In the genomic region with DNA sequence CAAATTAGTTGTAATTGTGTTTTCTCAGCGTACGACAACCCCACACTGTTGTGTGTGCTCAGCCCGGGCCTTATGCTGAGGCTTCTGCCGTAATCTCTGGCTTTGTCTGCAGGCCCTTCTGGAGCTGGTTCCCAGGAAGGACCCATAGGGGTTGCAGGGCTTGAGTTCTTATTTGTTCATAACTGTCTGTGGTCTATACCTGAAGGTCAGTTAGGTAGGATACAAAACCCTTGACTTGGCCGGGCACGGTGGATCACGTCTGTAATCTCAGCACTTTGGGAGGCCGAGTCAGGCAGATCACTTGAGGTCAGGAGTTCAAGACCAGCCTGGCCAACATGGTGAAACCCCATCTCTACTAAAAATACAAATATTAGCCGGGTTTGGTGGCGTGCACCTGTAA, we compare ENCODE assay signal across 7 cellular contexts.
DNase-seq lines count a peak whose midpoint lies in the region; FAIRE-seq and TF ChIP-seq lines count a peak whose summit lies in the region.
"Not testable (repeated sequence)": the region's sequence is repeated elsewhere in the genome, so short reads cannot be mapped to it uniquely, and the experiment has no call there.

No MANE protein-coding gene starts in this region.

- not testable (repeated sequence) for H3K36me3 ChIP-seq in kidney (ENCODE audit: control insufficient read depth in 1 of 2, insufficient read depth in 2 of 2, low read length in 2 of 2); spleen

- not testable (repeated sequence) for H3K4me1 Mint-ChIP-seq in chondrocyte (ENCODE audit: low read depth)

- not testable (repeated sequence) for H3K9ac ChIP-seq in kidney (ENCODE audit: low read length in 2 of 2)

- not testable (repeated sequence) for H3K36me3 Mint-ChIP-seq in chondrocyte (ENCODE audit: low read depth)

- not testable (repeated sequence) for H3K9me3 ChIP-seq in kidney (ENCODE audit: control insufficient read depth in 1 of 2, low read length in 2 of 2); spleen

- H3K4me1 ChIP-seq in kidney (ENCODE audit: control insufficient read depth in 1 of 2, insufficient read depth in 1 of 2, low read depth in 1 of 2, low read length in 2 of 2); spleen: not testable (repeated sequence)

- H3K27ac Mint-ChIP-seq in chondrocyte (ENCODE audit: unreplicated experiment) = not testable (repeated sequence)

- not testable (repeated sequence) for H3K4me3 ChIP-seq in kidney (ENCODE audit: low read length in 2 of 2); spleen

- intact Hi-C loops in kidney (cut with DNase I); posterior vena cava (cut with DNase I); spleen (cut with DNase I; ENCODE audit: low total_unique reads): not testable (repeated sequence)

- 87 to 93% (median 89%) methylated on average over 10 of the region's 10 CpGs for WGBS in spleen, 5 donors

- H3K9me3 Mint-ChIP-seq in chondrocyte (ENCODE audit: low read depth) = not testable (repeated sequence)

- H3K27ac ChIP-seq in kidney (ENCODE audit: low read depth in 2 of 2, low read length in 2 of 2); spleen: not testable (repeated sequence)

- H3K27me3 ChIP-seq in spleen (replicated peaks in 1 of 7) = peaks cover 0 to 36% (median 0%) of the 10 kb centered on the region in 7 donors

- TF ChIP-seq CTCF in chondrocyte (IDR thresholded peaks at IDR 0.05); kidney (IDR thresholded peaks at IDR 0.05; ENCODE audit: borderline replicate concordance, extremely low read depth, insufficient read depth); spleen (IDR thresholded peaks at IDR 0.05 in 8 of 11, conservative IDR thresholded peaks at IDR 0.05 in 3 of 11): not testable (repeated sequence)

- DNase-seq in activated CD8-positive, alpha-beta memory T cell treated with anti-CD3 and anti-CD28 coated beads, Interleukin-2, amount 50 U/mL, for 48 hours = peak; percentile 10
- peak; percentile 17 for DNase-seq in activated effector memory CD4-positive, alpha-beta T cell treated with anti-CD3 and anti-CD28 coated beads, Interleukin-2, amount 50 U/mL, for 16 hours
- peak; percentile 51 for DNase-seq in chondrocyte (ENCODE audit: low spot score)
- peak; percentile 22 for DNase-seq in islet precursor cell
- peak; percentile 29 for DNase-seq in kidney
- peak; percentile 73 for DNase-seq in posterior vena cava (ENCODE audit: low spot score)
- DNase-seq in spleen = peak; percentile 33

- not testable (repeated sequence) for FAIRE-seq in kidney (lab: Jason Lieb, UNC)

- H3K4me3 Mint-ChIP-seq in chondrocyte (ENCODE audit: unreplicated experiment) = not testable (repeated sequence)

- H3K27me3 Mint-ChIP-seq in chondrocyte (ENCODE audit: low read depth) = peaks cover 20% of the 10 kb centered on the region

- TF ChIP-seq POLR2A in spleen (IDR thresholded peaks at IDR 0.05) = not testable (repeated sequence)

Comparison
In these comparisons a context has a peak if more than half of its experiments do, and no peak if none do; other contexts are left out.
1. DNase-seq: peak in every context shown above with its lines; median percentile 73 in posterior vena cava; 51 in chondrocyte; 33 in spleen; 29 in kidney; 22 in islet precursor cell; 17 in activated effector memory CD4-positive, alpha-beta T cell treated with anti-CD3 and anti-CD28 coated beads, Interleukin-2, amount 50 U/mL, for 16 hours; 10 in activated CD8-positive, alpha-beta memory T cell treated with anti-CD3 and anti-CD28 coated beads, Interleukin-2, amount 50 U/mL, for 48 hours.